ENCODE assay signal across 20 cellular contexts in the genomic region with DNA sequence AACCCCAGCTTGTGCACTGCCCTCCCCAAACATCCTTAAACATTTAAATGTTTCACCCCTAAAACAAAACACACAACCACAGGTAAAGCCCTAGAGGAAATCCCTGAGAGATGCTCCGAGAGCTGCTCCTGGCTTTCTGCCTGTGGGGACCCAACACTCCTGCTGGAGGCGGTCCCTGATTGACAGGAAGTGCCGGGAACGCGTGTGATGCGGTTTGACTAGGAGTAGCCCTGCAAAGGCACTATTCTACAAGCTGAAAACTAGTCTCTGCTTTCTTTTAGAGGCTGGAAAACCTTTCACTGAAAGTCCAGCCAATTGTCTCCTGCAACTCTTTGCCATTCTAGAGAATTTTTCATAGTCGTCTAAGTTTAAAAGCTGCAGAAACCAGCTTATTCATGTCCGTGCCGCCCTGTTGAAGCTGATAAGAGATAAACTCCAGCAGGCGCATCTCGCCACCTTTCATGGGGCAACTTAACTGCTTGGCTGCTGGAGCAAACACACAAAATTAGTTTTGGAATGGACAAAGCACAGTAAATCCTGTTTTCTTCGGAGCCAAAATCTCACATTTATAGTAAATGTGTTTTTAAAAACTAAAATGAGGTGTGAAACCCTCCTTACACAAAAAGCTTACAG. TPM values are rescaled to one million over a fixed set of nuclear protein-coding genes. Genes with fewer than 3 reads are reported as not detected.
A peak's percentile ranks its signal among the peaks of the same experiment; 100 is the strongest.
DNase-seq lines count a peak whose midpoint lies in the region; ATAC-seq, FAIRE-seq and TF ChIP-seq lines count a peak whose summit lies in the region.
"Had no signal": no experiment of that assay in that cellular context is flagged by ENCODE, and none has a peak within 500 bp of the region (broad histone marks: within the 10 kb centered on the region; RNA-seq: fewer than 3 reads in every experiment).

No MANE protein-coding gene starts in this region.

- no TSS peak for BruUV-seq in K562 (replicated peaks; lab: Mats Ljungman, UMichigan)

- no peak overlapping the region for H4K5ac ChIP-seq in H9 (ENCODE audit: insufficient read length, low read depth, low read length)

- no peak overlapping the region for H3K23ac ChIP-seq in H9 (ENCODE audit: insufficient read length, low read depth, low read length)

- H3K23me2 ChIP-seq in H9 (ENCODE audit: insufficient read length, low read depth, low read length, poor library complexity, severe bottlenecking) = no peaks in the 10 kb centered on the region

- intact Hi-C loops in K562 (cut with micrococcal nuclease) = no loop called here

- H4K91ac ChIP-seq in H9 (ENCODE audit: insufficient read length, low read depth, low read length) = no peak overlapping the region

- H2BK20ac ChIP-seq in H9 (ENCODE audit: low read depth, low read length, poor library complexity, severe bottlenecking) = no peak overlapping the region

- H3K27me3 ChIP-seq in BLaER1 (no peaks in the 10 kb centered on the region; the same call in 1 of the 2 replicates), H9 (ENCODE audit: insufficient read depth, low read length) (no peaks in the 10 kb centered on the region), K562 (ENCODE audit: control insufficient read depth in 2 of 2, insufficient read depth in 2 of 2, low read length in 2 of 2) (peaks cover 31 to 70% of the 10 kb centered on the region in 2 experiments)

- H3K27ac ChIP-seq in BLaER1 = no peak overlapping the region
- H3K27ac ChIP-seq in H9 (ENCODE audit: insufficient read length, low read depth, low read length) = no peak overlapping the region
- H3K27ac ChIP-seq in K562 (ENCODE audit: extremely low read depth, low read depth, low read length) = no peak overlapping the region

- H3K14ac ChIP-seq in H9 (ENCODE audit: insufficient read depth, low read length) = no peak overlapping the region

- H2BK15ac ChIP-seq in H9 (ENCODE audit: low read depth, low read length) = no peak overlapping the region

- H3K36me3 ChIP-seq in BLaER1 (no peaks in the 10 kb centered on the region), K562 (ENCODE audit: control insufficient read depth, insufficient read depth, low read length) (no peaks in the 10 kb centered on the region)

- H4K20me1 ChIP-seq in BLaER1 (no peaks in the 10 kb centered on the region), H9 (ENCODE audit: control insufficient read depth, insufficient read depth, insufficient read length) (no peaks in the 10 kb centered on the region), K562 (replicated peaks; ENCODE audit: control insufficient read depth, insufficient read depth, low read length) (no peaks in the 10 kb centered on the region)

- H3K9me3 Mint-ChIP-seq in H9 = no peaks in the 10 kb centered on the region; a peak in 1 of 5 replicates
- no peaks in the 10 kb centered on the region for H3K9me3 Mint-ChIP-seq in nephron

- H3K4me1 ChIP-seq in BLaER1 (peaks cover 76% of the 10 kb centered on the region), H9 (ENCODE audit: insufficient read depth, low read length) (no peaks in the 10 kb centered on the region; the same call in 1 of the 2 replicates), K562 (replicated peaks in 1 of 2; ENCODE audit: control insufficient read depth in 2 of 2, insufficient read depth in 2 of 2, low read length in 2 of 2) (peaks cover 0 to 24% of the 10 kb centered on the region in 2 experiments; a peak in 4 of 5 replicates)

- H3K79me2 ChIP-seq in H9 (ENCODE audit: insufficient read depth, low read length) (no peaks in the 10 kb centered on the region), K562 (ENCODE audit: control insufficient read depth, insufficient read depth, low read length) (no peaks in the 10 kb centered on the region)

- H2AFZ ChIP-seq in H9 (ENCODE audit: low read length) = no peak overlapping the region
- peak overlapping the region; percentile 58 for H2AFZ ChIP-seq in K562 (ENCODE audit: low read depth, low read length)

- no peak overlapping the region for H3K4ac ChIP-seq in H9 (ENCODE audit: low read depth, low read length)

- no peak overlapping the region for H3K18ac ChIP-seq in H9 (ENCODE audit: insufficient read length, low read depth, low read length)

- TF ChIP-seq POLR2A in K562 (conservative IDR thresholded peaks at IDR 0.05) = no peak

- no peak for TF ChIP-seq CTCF in H9 (conservative IDR thresholded peaks at IDR 0.05)
- no peak for TF ChIP-seq CTCF in K562 (IDR thresholded peaks at IDR 0.05 in 2 of 3, conservative IDR thresholded peaks at IDR 0.05 in 1 of 3; ENCODE audit: insufficient read depth in 2 of 3, low read depth in 1 of 3, low read length in 3 of 3)
- no peak for TF ChIP-seq CTCF in nephron (IDR thresholded peaks at IDR 0.05; ENCODE audit: unreplicated experiment in 3 of 3)
- TF ChIP-seq CTCF in GM13976 (IDR thresholded peaks at IDR 0.05; ENCODE audit: borderline replicate concordance, control extremely low read depth, extremely low read depth, insufficient read depth, missing control alignments) = no peak

- no CpG with 5 or more reads among the region's 12 CpGs for WGBS in H9 (ENCODE audit: extremely low coverage, insufficient read length, low lambda C conversion rate)
- 0% methylated on average over 12 of the region's 12 CpGs for WGBS in K562 (ENCODE audit: insufficient coverage, low coverage, missing lambda C conversion rate)

- H3K4me3 Mint-ChIP-seq in H9 (no peak overlapping the region), nephron (no peak overlapping the region)
- H3K4me3 Mint-ChIP-seq: activated CD4-positive, alpha-beta T cell treated with anti-CD3 and anti-CD28 coated beads for 36 hours; CD8-positive, alpha-beta memory T cell had no signal

- H3K4me1 Mint-ChIP-seq in H9 = peaks cover 33 to 44% of the 10 kb centered on the region in 2 experiments
- H3K4me1 Mint-ChIP-seq in nephron = peaks cover 33% of the 10 kb centered on the region
- H3K4me1 Mint-ChIP-seq: activated CD4-positive, alpha-beta T cell treated with anti-CD3 and anti-CD28 coated beads for 36 hours; CD8-positive, alpha-beta memory T cell had no signal

- CTCF ChIA-PET in K562 (lab: Yijun Ruan, JAX; ENCODE audit: low intra/inter-chr PET ratio) = no interaction called here

- H3K4me2 ChIP-seq in BLaER1 (peak overlapping the region; percentile 92), H9 (ENCODE audit: insufficient read depth, insufficient read length, low read length) (no peak overlapping the region), K562 (ENCODE audit: insufficient read depth, low read length) (peak overlapping the region; percentile 47; the same call in 1 of the 2 replicates)

- H3K27ac Mint-ChIP-seq in H9 (no peak overlapping the region), nephron (peak overlapping the region; percentile 72 to 98 (median 79))
- H3K27ac Mint-ChIP-seq: activated CD4-positive, alpha-beta T cell treated with anti-CD3 and anti-CD28 coated beads for 36 hours; CD8-positive, alpha-beta memory T cell had no signal

- no peak overlapping the region for H2AK5ac ChIP-seq in H9 (ENCODE audit: insufficient read length, low read length)

- in situ Hi-C loops in K562 (cut with MboI) (no loop called here), GM13976 (cut with MboI; ENCODE audit: low sequenced_read_pairs, unreplicated experiment) (no loop called here)

- no peak overlapping the region for H2BK5ac ChIP-seq in H9 (ENCODE audit: insufficient read length, low read length)

- no peak for TF ChIP-seq RAD21 in K562 (CRISPR knock-in tag; conservative IDR thresholded peaks at IDR 0.05 in 1 of 2, IDR thresholded peaks at IDR 0.05 in 1 of 2)

- H4K8ac ChIP-seq in H9 (replicated peaks; ENCODE audit: insufficient read length, low read depth, low read length) = no peak overlapping the region

- H3K79me1 ChIP-seq in H9 (ENCODE audit: insufficient read depth, low read depth, low read length, poor library complexity, severe bottlenecking) = no peaks in the 10 kb centered on the region

- peak; percentile 14; the same call in 1 of the 2 replicates for TF ChIP-seq EP300 in K562 (IDR thresholded peaks at IDR 0.05; ENCODE audit: low read length)

- FAIRE-seq in K562 (lab: Jason Lieb, UNC) = peak; percentile 29
- FAIRE-seq: GM18507 had no signal

- H3K56ac ChIP-seq in H9 (ENCODE audit: insufficient read length, low read depth, low read length) = no peak overlapping the region

- H3K27me3 Mint-ChIP-seq in H9 (ENCODE audit: low read depth) (peaks cover 11% of the 10 kb centered on the region), nephron (ENCODE audit: low read depth) (peaks cover 44% of the 10 kb centered on the region)

- H3K9ac ChIP-seq in BLaER1 (no peak overlapping the region), H9 (ENCODE audit: extremely low read depth, insufficient read length, low read length) (no peak overlapping the region), K562 (ENCODE audit: insufficient read depth in 1 of 2, low read depth in 2 of 2, low read length in 2 of 2) (no peak overlapping the region)

- no peak overlapping the region for H3K4me3 ChIP-seq in BLaER1
- no peak overlapping the region for H3K4me3 ChIP-seq in K562

- no peak overlapping the region for H2BK120ac ChIP-seq in H9 (ENCODE audit: low read depth, low read length, poor library complexity, severe bottlenecking)

- no peak overlapping the region for H2BK12ac ChIP-seq in H9 (ENCODE audit: insufficient read length, low read depth, low read length)

- H3K36me3 Mint-ChIP-seq in H9 (ENCODE audit: insufficient read depth in 1 of 3, low read depth in 3 of 3) (no peaks in the 10 kb centered on the region; a peak in 1 of 7 replicates), nephron (ENCODE audit: low read depth) (no peaks in the 10 kb centered on the region)
- H3K36me3 Mint-ChIP-seq: CD8-positive, alpha-beta memory T cell had no signal

- ATAC-seq in K562 = peak; percentile 65
- ATAC-seq: activated CD4-positive, alpha-beta T cell treated with anti-CD3 and anti-CD28 coated beads for 36 hours; Panc1 had no signal

- H3K9me3 ChIP-seq in BLaER1 (no peaks in the 10 kb centered on the region), H9 (ENCODE audit: control insufficient read depth, low read depth, low read length) (no peaks in the 10 kb centered on the region), K562 (replicated peaks; ENCODE audit: control insufficient read depth, insufficient read depth, low read depth, low read length) (no peaks in the 10 kb centered on the region)

- H3T11ph ChIP-seq in H9 (ENCODE audit: low read length) = no peak overlapping the region

- no peaks in the 10 kb centered on the region for H3K9me1 ChIP-seq in K562 (ENCODE audit: control insufficient read depth, insufficient read depth, low read length)

- POLR2A ChIA-PET in K562 (lab: Yijun Ruan, JAX) = interaction anchor here (0.9 to 1.1 kb wide), 3 partner anchors 19 to 29 kb away, joined by 3 to 4 read pairs (median 3); no protein-coding TSS in a partner anchor

- peak; percentile 55 for DNase-seq in H9
- DNase-seq in K562 (ENCODE audit: extremely low read depth in 1 of 4, low spot score in 3 of 4) = peak in 2 of 4 experiments; percentile 33 to 41
- no peak for DNase-seq in GM13976 (ENCODE audit: low spot score)
- DNase-seq in UCSD-AML1 (lab: John Stamatoyannopoulos, UW; ENCODE audit: unreplicated experiment) = no peak
- no peak for DNase-seq in COLO829 (ENCODE audit: low spot score)
- DNase-seq in NCI-H2081 (lab: John Stamatoyannopoulos, UW) = no peak
- DNase-seq: activated CD4-positive, alpha-beta T cell treated with anti-CD3 and anti-CD28 coated beads for 36 hours; activated effector memory CD4-positive, alpha-beta T cell treated with Interleukin-2 at 50 U/mL for 16 hours; CD8-positive, alpha-beta memory T cell; foreskin melanocyte; Kasumi-1; midbrain; NCI-H1048; NCI-H2171 treated with DMSO at 0.1 percent for 48 hours; T1000 had no signal

RNA-seq across cellular contexts. Expression of a gene that starts 47.1 kb away (rescaled TPM):
- 1.6 and 1.8 TPM in 2 replicates for total RNA-seq in H9 (2021)
- total RNA-seq in K562 (2011; cell fraction: chromatin; rRNA removed; ENCODE audit: low replicate concordance) = not detected in 2 replicates
- total RNA-seq in K562 (2011; cell fraction: nucleolus; rRNA removed) = not detected in 2 replicates
- total RNA-seq in K562 (2011; cell fraction: nucleoplasm; rRNA removed) = not detected in 2 replicates
- not detected in 2 replicates for total RNA-seq in K562 (2014; rRNA removed)
- total RNA-seq in K562 (2014; rRNA removed; fragmentation: Illumina TruSeq; extraction: Trizol) = not detected in 2 replicates
- not detected in 2 replicates for total RNA-seq in K562 (2015; rRNA removed; fragmentation: Illumina TruSeq; extraction: Trizol)
- total RNA-seq in K562 (2021) = not detected in 2 replicates
- polyA plus RNA-seq in K562 (2011; rRNA removed) = not detected in 2 replicates
- 0.15 TPM in 1 of 2 replicates, not detected in the other for polyA plus RNA-seq in K562 (2011; cell fraction: cytosol; rRNA removed)
- polyA plus RNA-seq in K562 (2011; cell fraction: nucleus; rRNA removed) = 0.20 TPM in 1 of 2 replicates, not detected in the other
- polyA plus RNA-seq in K562 (2012) = not detected in 2 replicates
- not detected in 2 replicates for polyA plus RNA-seq in K562 (2014; fragmentation: Illumina TruSeq; extraction: Trizol)
- not detected for polyA plus RNA-seq in K562 (2014; fragmentation: Nextera tagmentation; extraction: Ambion mirVana)
- not detected in 2 replicates for polyA plus RNA-seq in K562 (2014; rRNA removed)
- polyA minus RNA-seq in K562 (2011; rRNA and poly(A)+ RNA removed) = not detected in 2 replicates
- polyA minus RNA-seq in K562 (2011; cell fraction: cytosol; rRNA and poly(A)+ RNA removed) = not detected in 2 replicates
- 0.13 TPM in 1 of 2 replicates, not detected in the other for polyA minus RNA-seq in K562 (2011; cell fraction: nucleus; rRNA and poly(A)+ RNA removed)
- total RNA-seq: CD8-positive, alpha-beta memory T cell; dermis microvascular lymphatic vessel endothelial cell had no signal
- polyA plus RNA-seq: CD8-positive, alpha-beta memory T cell had no signal

Comparison
In these comparisons a context has a peak if more than half of its experiments do, and no peak if none do; other contexts are left out.
1. H3K27ac Mint-ChIP-seq: peak in nephron (3 of 3); none in H9 (0 of 3).